Comparison of ENCODE assay signal across 23 cellular contexts in genomic region chr1:87121732-87122163, GRCh38.
DNase-seq lines count a peak whose midpoint lies in the region; ATAC-seq and TF ChIP-seq lines count a peak whose summit lies in the region.
"Had no signal": no experiment of that assay in that cellular context is flagged by ENCODE, and none has a peak within 500 bp of the region (broad histone marks: within the 10 kb centered on the region; RNA-seq: fewer than 3 reads in every experiment).

No MANE protein-coding gene starts in this region.

- peak; percentile 51 for ATAC-seq in Right ventricle myocardium superior (ENCODE audit: poor library complexity)
- peak; percentile 45 for ATAC-seq in left lung
- no peak for ATAC-seq in activated T-cell treated with anti-CD3 and anti-CD28 coated beads, Interleukin-2, amount 50 U/mL, for 72 hours (replicated peaks in 1 of 2)
- ATAC-seq: HepG2 had no signal

- H3K27ac ChIP-seq in left ventricle myocardium inferior (replicated peaks) (no peak overlapping the region), fibroblast of lung (ENCODE audit: insufficient read depth, low read length) (no peak overlapping the region), left lung (peak overlapping the region in 1 of 2 donors; percentile 33), subcutaneous abdominal adipose tissue (ENCODE audit: low read depth, low read length) (peak overlapping the region; percentile 68)
- H3K27ac ChIP-seq: PC-9, RWPE1, SJSA1 had no signal

- intact Hi-C loops in Right ventricle myocardium superior (cut with DNase I) (no loop called here), left ventricle myocardium inferior (cut with micrococcal nuclease) (no loop called here), left lung (cut with DNase I) (no loop called here)

- H3K27me3 ChIP-seq in left ventricle myocardium inferior (ENCODE audit: low read depth) = no peaks in the 10 kb centered on the region
- H3K27me3 ChIP-seq in fibroblast of lung (ENCODE audit: control insufficient read depth, insufficient read depth, low read length) = no peaks in the 10 kb centered on the region
- no peaks in the 10 kb centered on the region for H3K27me3 ChIP-seq in left lung
- H3K27me3 ChIP-seq in subcutaneous abdominal adipose tissue (ENCODE audit: control insufficient read depth in 5 of 5, insufficient read depth in 4 of 5, low read length in 5 of 5) = no peaks in the 10 kb centered on the region
- H3K27me3 ChIP-seq: BE2C, SJSA1 had no signal

- H3K9ac ChIP-seq in fibroblast of lung (ENCODE audit: insufficient read depth, low read length) (no peak overlapping the region), subcutaneous abdominal adipose tissue (ENCODE audit: low read length in 5 of 5) (no peak overlapping the region)

- H3K27me3 Mint-ChIP-seq in activated T-cell treated with anti-CD3 and anti-CD28 coated beads, Interleukin-2, amount 50 U/mL, for 72 hours (ENCODE audit: low read depth) = peaks cover 5% of the 10 kb centered on the region
- H3K27me3 Mint-ChIP-seq: CD4-positive, CD25-positive, alpha-beta regulatory T cell had no signal

- peak overlapping the region; percentile 38 for H3K4me2 ChIP-seq in fibroblast of lung (ENCODE audit: extremely low read depth, insufficient read depth, low read length)
- H3K4me2 ChIP-seq: PC-9 had no signal

- H3K36me3 ChIP-seq in left ventricle myocardium inferior (no peaks in the 10 kb centered on the region), fibroblast of lung (ENCODE audit: control insufficient read depth, insufficient read depth, low read length) (no peaks in the 10 kb centered on the region), left lung (no peaks in the 10 kb centered on the region), subcutaneous abdominal adipose tissue (ENCODE audit: control insufficient read depth in 5 of 5, insufficient read depth in 5 of 5, low read length in 5 of 5) (no peaks in the 10 kb centered on the region)
- H3K36me3 ChIP-seq: BE2C, SJSA1 had no signal

- TF ChIP-seq CTCF in left ventricle myocardium inferior (IDR thresholded peaks at IDR 0.05; ENCODE audit: borderline replicate concordance) (no peak), fibroblast of lung (conservative IDR thresholded peaks at IDR 0.05 in 1 of 2, IDR thresholded peaks at IDR 0.05 in 1 of 2; ENCODE audit: low read depth in 1 of 2, low read length in 2 of 2) (no peak), left lung (IDR thresholded peaks at IDR 0.05) (no peak)

- no peaks in the 10 kb centered on the region for H3K4me1 ChIP-seq in left ventricle myocardium inferior
- H3K4me1 ChIP-seq in fibroblast of lung (ENCODE audit: control insufficient read depth, extremely low read depth, insufficient read depth, low read length) = peaks cover 6% of the 10 kb centered on the region
- H3K4me1 ChIP-seq in left lung = no peaks in the 10 kb centered on the region
- peaks cover 0 to 19% (median 12%) of the 10 kb centered on the region in 5 donors for H3K4me1 ChIP-seq in subcutaneous abdominal adipose tissue (ENCODE audit: control insufficient read depth in 5 of 5, insufficient read depth in 5 of 5, low read length in 5 of 5)
- H3K4me1 ChIP-seq: BE2C, Caco-2 had no signal

- no peaks in the 10 kb centered on the region for H3K36me3 Mint-ChIP-seq in activated T-cell treated with anti-CD3 and anti-CD28 coated beads, Interleukin-2, amount 50 U/mL, for 72 hours (ENCODE audit: insufficient read depth in 2 of 2)
- H3K36me3 Mint-ChIP-seq: CD4-positive, CD25-positive, alpha-beta regulatory T cell had no signal

- no peak overlapping the region for H3K4me3 ChIP-seq in left ventricle myocardium inferior
- no peak overlapping the region for H3K4me3 ChIP-seq in fibroblast of lung (replicated peaks in 1 of 4; ENCODE audit: control extremely low read depth in 1 of 4, insufficient read depth in 1 of 4, low read depth in 3 of 4, low read length in 4 of 4)
- no peak overlapping the region for H3K4me3 ChIP-seq in left lung
- no peak overlapping the region for H3K4me3 ChIP-seq in subcutaneous abdominal adipose tissue (ENCODE audit: low read depth in 1 of 5, low read length in 5 of 5)
- H3K4me3 ChIP-seq: PC-9, SJSA1 had no signal

- H3K27ac Mint-ChIP-seq in activated T-cell treated with anti-CD3 and anti-CD28 coated beads, Interleukin-2, amount 50 U/mL, for 72 hours = no peak overlapping the region
- H3K27ac Mint-ChIP-seq: CD4-positive, CD25-positive, alpha-beta regulatory T cell had no signal

- no peaks in the 10 kb centered on the region for H4K20me1 ChIP-seq in fibroblast of lung (ENCODE audit: control insufficient read depth, extremely low read depth, insufficient read depth, low read length)

- peak; percentile 54 for DNase-seq in Right ventricle myocardium superior
- DNase-seq in left ventricle myocardium inferior = no peak
- DNase-seq in fibroblast of lung (ENCODE audit: low read depth in 2 of 2) = peak in 1 of 2 donors; percentile 56
- no peak for DNase-seq in left lung
- DNase-seq in NCI-H510A (lab: John Stamatoyannopoulos, UW) = no peak
- no peak for DNase-seq in activated T-cell treated with anti-CD3 and anti-CD28 coated beads, Interleukin-2, amount 50 U/mL, for 72 hours
- no peak for DNase-seq in kidney glomerular epithelial cell (lab: John Stamatoyannopoulos, UW)
- DNase-seq: 8988T; BE2C; Caco-2; CD4-positive, CD25-positive, alpha-beta regulatory T cell; GDM1; KG1; MV-4-11; NCI-H1417; NCI-H1930; NCI-H226; NCI-H524 treated with DMSO at 0.1 percent for 48 hours; PC-9 had no signal

- peaks cover 0 to 2% of the 10 kb centered on the region in 2 donors for H3K9me3 Mint-ChIP-seq in activated T-cell treated with anti-CD3 and anti-CD28 coated beads, Interleukin-2, amount 50 U/mL, for 72 hours
- H3K9me3 Mint-ChIP-seq: CD4-positive, CD25-positive, alpha-beta regulatory T cell had no signal

- no peaks in the 10 kb centered on the region for H3K79me2 ChIP-seq in fibroblast of lung (ENCODE audit: control insufficient read depth, insufficient read depth, low read length)

- no peak overlapping the region for H3K4me3 Mint-ChIP-seq in activated T-cell treated with anti-CD3 and anti-CD28 coated beads, Interleukin-2, amount 50 U/mL, for 72 hours
- H3K4me3 Mint-ChIP-seq: CD4-positive, CD25-positive, alpha-beta regulatory T cell had no signal

- peaks cover 10% of the 10 kb centered on the region for H3K4me1 Mint-ChIP-seq in activated T-cell treated with anti-CD3 and anti-CD28 coated beads, Interleukin-2, amount 50 U/mL, for 72 hours (ENCODE audit: low read depth)

- H2AFZ ChIP-seq in fibroblast of lung (ENCODE audit: low read length) = peak overlapping the region; percentile 48
- H2AFZ ChIP-seq: PC-9 had no signal

- H3K9me3 ChIP-seq in left ventricle myocardium inferior (replicated peaks) (no peaks in the 10 kb centered on the region), fibroblast of lung (ENCODE audit: control insufficient read depth, insufficient read depth, low read depth, low read length) (no peaks in the 10 kb centered on the region), left lung (no peaks in the 10 kb centered on the region), subcutaneous abdominal adipose tissue (ENCODE audit: control insufficient read depth in 5 of 5, low read length in 5 of 5) (no peaks in the 10 kb centered on the region)
- H3K9me3 ChIP-seq: BE2C, Caco-2, SJSA1 had no signal

Comparison
In these comparisons a context has a peak if more than half of its experiments do, and no peak if none do; other contexts are left out.
1. ATAC-seq: peak in Right ventricle myocardium superior (single experiment) and left lung (single experiment); none in activated T-cell treated with anti-CD3 and anti-CD28 coated beads, Interleukin-2, amount 50 U/mL, for 72 hours (0 of 2).